In genomic region chr1:227192163-227192562, GRCh38 we compare ENCODE assay signal across 8 cellular contexts.
DNase-seq lines count a peak whose midpoint lies in the region; ATAC-seq, FAIRE-seq and TF ChIP-seq lines count a peak whose summit lies in the region.

No MANE protein-coding gene starts in this region.

- peak in 1 of 2 experiments; percentile 53 for DNase-seq in A549 (ENCODE audit: low read depth in 1 of 2, low spot score in 1 of 2)
- peak in 1 of 2 donors; percentile 3 for DNase-seq in activated naive CD4-positive, alpha-beta T cell treated with anti-CD3 and anti-CD28 coated beads, Interleukin-2, amount 50 U/mL, for 72 hours (ENCODE audit: low spot score in 2 of 2)
- DNase-seq in left colon, result peak; percentile 5 to 24
- no peak for DNase-seq in upper lobe of right lung
- no peak for DNase-seq in activated CD4-positive, alpha-beta T cell treated with anti-CD3 and anti-CD28 coated beads, Interleukin-2, amount 10 ng/mL, durations not matched to agents 7 days and 5 days

- no peaks in the 10 kb centered on the region for H3K27me3 ChIP-seq in upper lobe of right lung

- no peak overlapping the region for H3K4me3 Mint-ChIP-seq in activated CD4-positive, alpha-beta T cell treated with anti-CD3 and anti-CD28 coated beads, Interleukin-2, amount 10 ng/mL, durations not matched to agents 7 days and 5 days

- TF ChIP-seq CTCF in A549 (IDR thresholded peaks at IDR 0.05), result no peak
- TF ChIP-seq CTCF in upper lobe of right lung (IDR thresholded peaks at IDR 0.05), result no peak

- WGBS in A549 (ENCODE audit: missing lambda C conversion rate), result 67% methylated on average over 2 of the region's 2 CpGs

- intact Hi-C loops in left colon (cut with DNase I, micrococcal nuclease), result no loop called here
- intact Hi-C loops in upper lobe of right lung (cut with DNase I), result no loop called here

- TF ChIP-seq EP300 in A549 (IDR thresholded peaks at IDR 0.05), result no peak

- TF ChIP-seq RAD21 in A549 (conservative IDR thresholded peaks at IDR 0.05 in 1 of 2, IDR thresholded peaks at IDR 0.05 in 1 of 2), result no peak

- FAIRE-seq in A549 (lab: Jason Lieb, UNC), result no peak

- peaks cover 6% of the 10 kb centered on the region for H3K4me1 Mint-ChIP-seq in activated CD4-positive, alpha-beta T cell treated with anti-CD3 and anti-CD28 coated beads, Interleukin-2, amount 10 ng/mL, durations not matched to agents 7 days and 5 days

- no peaks in the 10 kb centered on the region for H3K9me3 Mint-ChIP-seq in activated naive CD4-positive, alpha-beta T cell treated with anti-CD3 and anti-CD28 coated beads, Interleukin-2, amount 50 U/mL, for 72 hours
- H3K9me3 Mint-ChIP-seq in activated CD4-positive, alpha-beta T cell treated with anti-CD3 and anti-CD28 coated beads, Interleukin-2, amount 10 ng/mL, durations not matched to agents 7 days and 5 days, result no peaks in the 10 kb centered on the region

- no peaks in the 10 kb centered on the region for H3K36me3 Mint-ChIP-seq in activated naive CD4-positive, alpha-beta T cell treated with anti-CD3 and anti-CD28 coated beads, Interleukin-2, amount 50 U/mL, for 72 hours
- no peaks in the 10 kb centered on the region for H3K36me3 Mint-ChIP-seq in activated CD4-positive, alpha-beta T cell treated with anti-CD3 and anti-CD28 coated beads, Interleukin-2, amount 10 ng/mL, durations not matched to agents 7 days and 5 days (ENCODE audit: low read depth)

- POLR2A ChIA-PET in A549 (lab: Yijun Ruan, JAX), result no interaction called here
- POLR2A ChIA-PET in activated CD4-positive, alpha-beta T cell treated with anti-CD3 and anti-CD28 coated beads, Interleukin-2, amount 10 ng/mL, durations not matched to agents 7 days and 5 days (lab: Charles Lee), result no interaction called here

- H3K27ac ChIP-seq in A549, result no peak overlapping the region
- no peak overlapping the region for H3K27ac ChIP-seq in upper lobe of right lung

- H3K27me3 Mint-ChIP-seq in activated CD4-positive, alpha-beta T cell treated with anti-CD3 and anti-CD28 coated beads, Interleukin-2, amount 10 ng/mL, durations not matched to agents 7 days and 5 days, result peaks cover 10% of the 10 kb centered on the region

- CTCF ChIA-PET in A549 (lab: Yijun Ruan, JAX), result no interaction called here
- CTCF ChIA-PET in activated CD4-positive, alpha-beta T cell treated with anti-CD3 and anti-CD28 coated beads, Interleukin-2, amount 10 ng/mL, durations not matched to agents 7 days and 5 days (lab: Charles Lee), result no interaction called here

- H3K27ac Mint-ChIP-seq in activated naive CD4-positive, alpha-beta T cell treated with anti-CD3 and anti-CD28 coated beads, Interleukin-2, amount 50 U/mL, for 72 hours, result no peak overlapping the region
- H3K27ac Mint-ChIP-seq in activated CD4-positive, alpha-beta T cell treated with anti-CD3 and anti-CD28 coated beads, Interleukin-2, amount 10 ng/mL, durations not matched to agents 7 days and 5 days, result no peak overlapping the region

- H3K4me2 ChIP-seq in A549, result no peak overlapping the region

- ATAC-seq in A549, result peak; percentile 56 to 59; a peak in 3 of 6 replicates
- ATAC-seq in GM19025 (IDR thresholded peaks at IDR 0.05; ENCODE audit: low read depth, unreplicated experiment), result peak; percentile 77
- ATAC-seq in HG03354 (IDR thresholded peaks at IDR 0.05; ENCODE audit: poor library complexity, severe bottlenecking, unreplicated experiment), result peak; percentile 93
- ATAC-seq in activated naive CD4-positive, alpha-beta T cell treated with anti-CD3 and anti-CD28 coated beads, Interleukin-2, amount 50 U/mL, for 72 hours, result peak; percentile 37 to 97
- no peak for ATAC-seq in left colon
- ATAC-seq in HG03045 (IDR thresholded peaks at IDR 0.05; ENCODE audit: unreplicated experiment), result no peak
- ATAC-seq in upper lobe of right lung, result no peak

- no peaks in the 10 kb centered on the region for H3K9me3 ChIP-seq in A549
- H3K9me3 ChIP-seq in upper lobe of right lung, result no peaks in the 10 kb centered on the region

- no peak for TF ChIP-seq POLR2A in A549 (IDR thresholded peaks at IDR 0.05; ENCODE audit: low read length)

- no peaks in the 10 kb centered on the region for H3K36me3 ChIP-seq in upper lobe of right lung

- no peak overlapping the region for H3K4me3 ChIP-seq in A549
- H3K4me3 ChIP-seq in upper lobe of right lung, result no peak overlapping the region

- H3K4me1 ChIP-seq in A549 (peaks cover 5% of the 10 kb centered on the region; the same call in 2 of the 3 replicates), upper lobe of right lung (no peaks in the 10 kb centered on the region)

TF ChIP-seq in A549, 52 proteins besides CTCF, POLR2A, EP300 and RAD21:
- TF ChIP-seq PBX3 (IDR thresholded peaks at IDR 0.05), result no peak
- TF ChIP-seq FOSB (CRISPR knock-in tag; IDR thresholded peaks at IDR 0.05), result no peak
- TF ChIP-seq MAFK (IDR thresholded peaks at IDR 0.05; ENCODE audit: partially characterized antibody), result peak; percentile 88
- no peak for TF ChIP-seq TFCP2L1 (CRISPR knock-in tag; IDR thresholded peaks at IDR 0.05)
- no peak for TF ChIP-seq MAX (IDR thresholded peaks at IDR 0.05)
- no peak for TF ChIP-seq PHF8 (IDR thresholded peaks at IDR 0.05; ENCODE audit: borderline replicate concordance, low read depth)
- no peak for TF ChIP-seq CBX2 (IDR thresholded peaks at IDR 0.05; ENCODE audit: borderline replicate concordance, low read depth)
- TF ChIP-seq HMGXB4 (CRISPR knock-in tag; IDR thresholded peaks at IDR 0.05; ENCODE audit: borderline replicate concordance), result no peak
TF ChIP-seq in A549: peak in this region for 1.

Comparison
In these comparisons a context has a peak if more than half of its experiments do, and no peak if none do; other contexts are left out.
1. ATAC-seq: peak in A549 (2 of 2), GM19025 (single experiment), HG03354 (single experiment) and activated naive CD4-positive, alpha-beta T cell treated with anti-CD3 and anti-CD28 coated beads, Interleukin-2, amount 50 U/mL, for 72 hours (2 of 2); none in left colon (single experiment), HG03045 (single experiment) and upper lobe of right lung (single experiment).
2. DNase-seq: peak in left colon (2 of 2); none in upper lobe of right lung (single experiment) and activated CD4-positive, alpha-beta T cell treated with anti-CD3 and anti-CD28 coated beads, Interleukin-2, amount 10 ng/mL, durations not matched to agents 7 days and 5 days (single experiment).